In the genomic region with DNA sequence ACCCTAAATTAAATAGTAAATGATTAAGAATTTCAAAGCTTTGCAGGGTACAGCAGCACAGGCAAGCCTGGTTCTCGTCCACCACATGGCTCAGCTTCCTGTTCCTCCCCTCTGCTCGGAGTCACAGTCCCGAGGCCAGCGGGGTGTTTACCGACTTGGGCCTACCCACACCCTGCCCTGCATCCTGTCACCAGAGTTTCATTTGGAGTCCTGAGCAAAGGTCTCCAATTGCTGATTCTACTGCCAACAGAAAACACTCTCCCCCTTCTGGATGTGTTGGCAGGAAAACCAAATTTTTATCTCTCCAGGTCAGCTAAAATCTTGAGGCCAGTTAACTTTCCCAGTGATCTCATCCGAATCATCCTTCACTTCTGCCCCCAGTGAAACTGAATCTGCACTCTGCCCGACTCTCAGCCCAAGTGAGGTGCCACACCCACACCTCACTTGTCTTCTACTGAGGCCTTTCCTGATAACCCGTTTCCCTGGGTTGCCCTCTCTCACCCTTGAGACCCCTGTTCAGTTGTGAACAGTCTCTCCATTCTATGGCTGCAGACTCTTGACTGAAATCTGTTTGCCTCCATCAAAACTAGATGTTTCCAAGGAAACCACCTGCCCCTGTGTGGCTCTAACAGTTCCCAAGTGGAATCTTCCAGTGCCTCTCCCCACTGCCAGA, we compare ENCODE assay signal across 1 cellular context.
TF ChIP-seq lines count a peak whose summit lies in the region.

No MANE protein-coding gene starts in this region.

TF ChIP-seq in H1, 55 proteins besides CTCF, POLR2A, EP300 and RAD21:
- TF ChIP-seq SP4 (IDR thresholded peaks at IDR 0.05; ENCODE audit: low read length) (no peak), TCF12 (IDR thresholded peaks at IDR 0.05; ENCODE audit: low read depth, low read length) (no peak), EGR1 (IDR thresholded peaks at IDR 0.05; ENCODE audit: borderline replicate concordance, low read depth, low read length) (no peak), SIRT6 (IDR thresholded peaks at IDR 0.05; ENCODE audit: low read length) (no peak), NANOG (IDR thresholded peaks at IDR 0.05; ENCODE audit: insufficient read depth, low read depth, low read length, poor library complexity, severe bottlenecking) (no peak), SIN3A (conservative IDR thresholded peaks at IDR 0.05 in 1 of 2, IDR thresholded peaks at IDR 0.05 in 1 of 2; ENCODE audit: low read depth in 1 of 2, low read length in 2 of 2) (no peak), SUZ12 (IDR thresholded peaks at IDR 0.05; ENCODE audit: low read length) (no peak), SAP30 (IDR thresholded peaks at IDR 0.05; ENCODE audit: insufficient read depth, insufficient replicate concordance, low read length) (no peak)
